ENCODE assay signal across 15 cellular contexts in genomic region chr9:127293314-127293713, GRCh38.
"Had no signal": no experiment of that assay in that cellular context is flagged by ENCODE, and none has a peak within 500 bp of the region (broad histone marks: within the 10 kb centered on the region; RNA-seq: fewer than 3 reads in every experiment).

No MANE protein-coding gene starts in this region.

- H3K4me2 ChIP-seq: smooth muscle cell had no signal

- H3K36me3 ChIP-seq: tibial nerve had no signal

- H3K9me3 ChIP-seq: tibial nerve had no signal

- H3K27me3 ChIP-seq: tibial nerve had no signal

- H3K4me3 ChIP-seq: smooth muscle cell, tibial nerve had no signal

- ATAC-seq: activated CD8-positive, alpha-beta T cell treated with anti-CD3 and anti-CD28 coated beads for 36 hours; activated naive CD8-positive, alpha-beta T cell treated with anti-CD3 and anti-CD28 coated beads, Interleukin-2, amount 50 U/mL, for 24 hours; left cardiac atrium had no signal

- DNase-seq: activated CD4-positive, alpha-beta T cell treated with anti-CD3 and anti-CD28 coated beads for 4 hours; activated CD8-positive, alpha-beta memory T cell treated with anti-CD3 and anti-CD28 coated beads, Interleukin-2, amount 50 U/mL, for 4 hours; activated CD8-positive, alpha-beta T cell treated with anti-CD3 and anti-CD28 coated beads for 36 hours; activated naive CD4-positive, alpha-beta T cell; activated naive CD8-positive, alpha-beta T cell treated with anti-CD3 and anti-CD28 coated beads, Interleukin-2, amount 50 U/mL, for 24 hours; cortex of kidney; effector CD8-positive, alpha-beta T cell; immature natural killer cell; left cardiac atrium; mesenchymal stem cell; nephron progenitor cell; retina; WERI-Rb-1 had no signal
